Comparison of ENCODE assay signal across 9 cellular contexts in the genomic region with DNA sequence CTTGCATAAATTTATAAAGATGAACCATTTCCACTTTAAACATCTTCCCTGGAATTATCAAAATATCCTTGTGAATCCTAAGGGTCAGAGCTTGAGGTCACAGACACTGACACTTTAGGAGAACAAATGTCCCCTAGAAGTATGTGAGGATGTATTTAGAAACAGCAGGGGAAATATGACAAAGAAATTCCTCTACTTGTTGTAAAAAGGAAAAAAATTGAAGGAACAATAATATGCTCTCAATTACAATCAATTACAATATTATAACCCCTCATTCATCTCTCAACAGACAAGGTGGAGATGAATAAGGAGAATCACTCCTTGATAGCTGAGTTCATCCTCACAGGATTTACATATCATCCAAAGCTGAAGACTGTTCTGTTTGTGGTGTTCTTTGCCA. TPM values are rescaled to one million over a fixed set of nuclear protein-coding genes. Genes with fewer than 3 reads are reported as not detected.
"Had no signal": no experiment of that assay in that cellular context is flagged by ENCODE, and none has a peak within 500 bp of the region (broad histone marks: within the 10 kb centered on the region; RNA-seq: fewer than 3 reads in every experiment).

A gene with protein sequence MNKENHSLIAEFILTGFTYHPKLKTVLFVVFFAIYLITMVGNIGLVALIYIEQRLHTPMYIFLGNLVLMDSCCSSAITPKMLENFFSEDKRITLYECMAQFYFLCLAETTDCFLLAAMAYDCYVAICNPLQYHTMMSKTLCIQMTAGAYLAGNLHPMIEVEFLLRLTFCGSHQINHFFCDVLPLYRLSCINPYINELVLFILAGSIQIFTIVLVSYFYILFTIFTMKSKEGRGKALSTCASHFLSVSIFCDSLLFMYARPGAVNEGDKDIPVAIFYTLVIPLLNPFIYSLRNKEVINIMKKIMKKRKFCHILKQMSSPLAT (plus strand): TSS at position 301 of the 400 bp plus-strand sequence. CDS start 0 bp downstream, at position 301.

- ATAC-seq: K562 had no signal

- FAIRE-seq: HTR-8/SVneo, K562 had no signal

- H3K27ac ChIP-seq: HL-60 had no signal

- H3K4me3 ChIP-seq: K562 had no signal

- DNase-seq: IMR-90, KBM-7, KG1 had no signal

RNA-seq across cellular contexts. Expression of the gene that starts here (rescaled TPM):
- total RNA-seq: HT-29, HT1080, IMR-90, K562 had no signal
- polyA plus RNA-seq: IgD-negative memory B cell, IMR-90, K562 had no signal
